Comparison of ENCODE assay signal across 19 cellular contexts in the genomic region with DNA sequence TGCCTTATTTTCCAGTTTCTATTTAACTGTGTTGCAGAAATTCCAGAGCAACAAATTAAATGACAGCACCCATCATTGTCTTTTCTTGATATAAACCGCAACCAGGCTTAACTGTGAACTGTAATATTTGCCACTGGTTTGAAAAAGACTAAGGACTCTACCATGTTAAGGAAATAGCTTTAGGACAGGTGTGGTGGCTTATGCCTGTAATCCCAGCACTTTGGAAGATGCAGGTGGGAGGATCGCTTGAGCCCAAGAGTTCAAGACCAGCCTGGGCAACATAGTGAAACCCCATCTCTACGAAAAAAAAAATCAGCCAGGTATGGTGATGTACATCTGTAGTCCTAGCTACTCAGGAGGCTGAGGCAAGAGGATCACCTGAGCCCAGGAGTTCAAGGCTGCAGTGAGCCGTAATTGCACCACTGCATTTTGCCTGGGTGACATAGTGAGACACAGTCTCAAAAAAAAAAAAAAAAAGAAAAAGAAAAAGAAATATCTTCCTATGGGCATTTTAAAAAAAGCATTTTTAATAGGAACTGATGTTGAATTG. TPM values are rescaled to one million over a fixed set of nuclear protein-coding genes. Genes with fewer than 3 reads are reported as not detected.
DNase-seq lines count a peak whose midpoint lies in the region; ATAC-seq, FAIRE-seq and TF ChIP-seq lines count a peak whose summit lies in the region.
"Had no signal": no experiment of that assay in that cellular context is flagged by ENCODE, and none has a peak within 500 bp of the region (broad histone marks: within the 10 kb centered on the region; RNA-seq: fewer than 3 reads in every experiment).

No MANE protein-coding gene starts in this region.

- POLR2A ChIA-PET in K562 (lab: Yijun Ruan, JAX) = interaction anchor here (0.7 to 15.8 kb wide), 5 partner anchors 5 to 50 kb away, joined by 3 to 245 read pairs (median 212); a partner anchor contains a TSS

- TF ChIP-seq POLR2A in K562 (conservative IDR thresholded peaks at IDR 0.05) (no peak), thyroid gland (IDR thresholded peaks at IDR 0.05) (no peak)

- H3K4me1 Mint-ChIP-seq in HFFc6 (ENCODE audit: low read depth) = peaks cover 19% of the 10 kb centered on the region
- H3K4me1 Mint-ChIP-seq in activated T-helper 17 cell treated with anti-CD3 and anti-CD28 coated beads, Interleukin-2, amount 50 U/mL, for 72 hours = no peaks in the 10 kb centered on the region

- H3K4me3 Mint-ChIP-seq in HFFc6 = no peak overlapping the region
- H3K4me3 Mint-ChIP-seq in activated T-helper 17 cell treated with anti-CD3 and anti-CD28 coated beads, Interleukin-2, amount 50 U/mL, for 72 hours = no peak overlapping the region
- H3K4me3 Mint-ChIP-seq: CD4-positive, alpha-beta memory T cell had no signal

- no peaks in the 10 kb centered on the region; the same call in 1 of the 2 replicates for H3K27me3 Mint-ChIP-seq in HFFc6 (ENCODE audit: insufficient read depth)
- no peaks in the 10 kb centered on the region for H3K27me3 Mint-ChIP-seq in activated T-helper 17 cell treated with anti-CD3 and anti-CD28 coated beads, Interleukin-2, amount 50 U/mL, for 72 hours
- H3K27me3 Mint-ChIP-seq: CD4-positive, alpha-beta memory T cell had no signal

- ATAC-seq in K562 = no peak
- no peak for ATAC-seq in GM19395 (IDR thresholded peaks at IDR 0.05; ENCODE audit: unreplicated experiment)
- no peak for ATAC-seq in HG03025 (IDR thresholded peaks at IDR 0.05; ENCODE audit: low FRiP score, unreplicated experiment)
- no peak for ATAC-seq in activated T-helper 17 cell treated with anti-CD3 and anti-CD28 coated beads, Interleukin-2, amount 50 U/mL, for 72 hours (replicated peaks)

- H3K9me3 ChIP-seq in K562 (replicated peaks; ENCODE audit: control insufficient read depth, insufficient read depth, low read depth, low read length) (no peaks in the 10 kb centered on the region), keratinocyte (ENCODE audit: control insufficient read depth, low read depth, low read length) (no peaks in the 10 kb centered on the region), thyroid gland (no peaks in the 10 kb centered on the region)

- H3K9ac ChIP-seq in K562 (ENCODE audit: insufficient read depth in 1 of 2, low read depth in 2 of 2, low read length in 2 of 2) (no peak overlapping the region), keratinocyte (ENCODE audit: control insufficient read depth, extremely low read depth, insufficient read depth, low read length) (no peak overlapping the region)
- H3K9ac ChIP-seq: GM23248 had no signal

- FAIRE-seq in K562 (lab: Jason Lieb, UNC) = no peak
- peak; percentile 17 for FAIRE-seq in keratinocyte (lab: Jason Lieb, UNC)
- FAIRE-seq: GM12892, H1 had no signal

- 95% methylated on average over 4 of the region's 4 CpGs for WGBS in K562 (ENCODE audit: insufficient coverage, low coverage, missing lambda C conversion rate)
- WGBS in thyroid gland, 2 donors = 95 to 98% methylated on average over 4 of the region's 4 CpGs

- no peak for TF ChIP-seq CTCF in HFFc6 (IDR thresholded peaks at IDR 0.05)
- no peak for TF ChIP-seq CTCF in K562 (IDR thresholded peaks at IDR 0.05 in 2 of 3, conservative IDR thresholded peaks at IDR 0.05 in 1 of 3; ENCODE audit: insufficient read depth in 2 of 3, low read depth in 1 of 3, low read length in 3 of 3)
- no peak for TF ChIP-seq CTCF in keratinocyte (optimal IDR thresholded peaks at IDR 0.05 in 1 of 3, IDR thresholded peaks at IDR 0.05 in 1 of 3, conservative IDR thresholded peaks at IDR 0.05 in 1 of 3; ENCODE audit: extremely low read depth in 1 of 3, insufficient read depth in 2 of 3, low read length in 3 of 3)
- TF ChIP-seq CTCF in thyroid gland (IDR thresholded peaks at IDR 0.05) = no peak

- H3K4me3 ChIP-seq in K562 (no peak overlapping the region), keratinocyte (ENCODE audit: control insufficient read depth in 2 of 3, extremely low read depth in 1 of 3, insufficient read depth in 2 of 3, low read depth in 1 of 3, low read length in 3 of 3) (no peak overlapping the region), thyroid gland (replicated peaks in 1 of 3) (no peak overlapping the region)
- H3K4me3 ChIP-seq: GM23248 had no signal

- H4K20me1 ChIP-seq in K562 (replicated peaks; ENCODE audit: control insufficient read depth, insufficient read depth, low read length) = peaks cover 2% of the 10 kb centered on the region; the same call in 1 of the 2 replicates
- H4K20me1 ChIP-seq in keratinocyte (ENCODE audit: control insufficient read depth, extremely low read depth, insufficient read depth, low read length) = no peaks in the 10 kb centered on the region

- H3K79me2 ChIP-seq in K562 (ENCODE audit: control insufficient read depth, insufficient read depth, low read length) (peaks cover 5% of the 10 kb centered on the region; the same call in 1 of the 3 replicates), keratinocyte (ENCODE audit: control insufficient read depth, insufficient read depth, low read length) (no peaks in the 10 kb centered on the region)

- H3K4me1 ChIP-seq in K562 (replicated peaks in 1 of 2; ENCODE audit: control insufficient read depth in 2 of 2, insufficient read depth in 2 of 2, low read length in 2 of 2) = peaks cover 24 to 25% of the 10 kb centered on the region in 2 experiments
- H3K4me1 ChIP-seq in keratinocyte (ENCODE audit: control insufficient read depth, extremely low read depth, insufficient read depth, low read length) = no peaks in the 10 kb centered on the region
- peaks cover 32 to 34% of the 10 kb centered on the region in 2 donors for H3K4me1 ChIP-seq in thyroid gland

- no peak for TF ChIP-seq EP300 in K562 (IDR thresholded peaks at IDR 0.05; ENCODE audit: low read length)

- in situ Hi-C loops in K562 (cut with MboI) = no loop called here

- dilution Hi-C loops in keratinocyte (cut with MboI; ENCODE audit: extremely low pct_ligation_motif_present, low sequenced_read_pairs) = no loop called here

- H3K4me2 ChIP-seq in K562 (ENCODE audit: insufficient read depth, low read length) (no peak overlapping the region), keratinocyte (ENCODE audit: control insufficient read depth, extremely low read depth, insufficient read depth, low read depth, low read length) (no peak overlapping the region)

- BruUV-seq in K562 (replicated peaks; lab: Mats Ljungman, UMichigan) = no TSS peak

- H3K36me3 ChIP-seq in K562 (ENCODE audit: control insufficient read depth, insufficient read depth, low read length) (peaks cover 94% of the 10 kb centered on the region), keratinocyte (ENCODE audit: control insufficient read depth in 2 of 2, extremely low read depth in 1 of 2, insufficient read depth in 2 of 2, low read length in 2 of 2) (peaks cover 29 to 36% of the 10 kb centered on the region in 2 experiments), thyroid gland (peaks cover 34 to 35% of the 10 kb centered on the region in 2 donors)

- H3K27ac ChIP-seq in K562 (ENCODE audit: extremely low read depth, low read depth, low read length) (no peak overlapping the region), keratinocyte (ENCODE audit: control insufficient read depth, insufficient read depth, low read length) (no peak overlapping the region), thyroid gland (peak overlapping the region in 2 of 3 donors; percentile 13 to 97)
- H3K27ac ChIP-seq: GM23248 had no signal

- TF ChIP-seq RAD21 in K562 (CRISPR knock-in tag; conservative IDR thresholded peaks at IDR 0.05 in 1 of 2, IDR thresholded peaks at IDR 0.05 in 1 of 2) = no peak

- no peaks in the 10 kb centered on the region for H3K27me3 ChIP-seq in K562 (ENCODE audit: control insufficient read depth in 2 of 2, insufficient read depth in 2 of 2, low read length in 2 of 2)
- H3K27me3 ChIP-seq in keratinocyte (ENCODE audit: control insufficient read depth, extremely low read depth, insufficient read depth, low read length) = no peaks in the 10 kb centered on the region
- no peaks in the 10 kb centered on the region for H3K27me3 ChIP-seq in thyroid gland

- H3K9me3 Mint-ChIP-seq in HFFc6 = no peaks in the 10 kb centered on the region
- no peaks in the 10 kb centered on the region for H3K9me3 Mint-ChIP-seq in activated T-helper 17 cell treated with anti-CD3 and anti-CD28 coated beads, Interleukin-2, amount 50 U/mL, for 72 hours

- peak overlapping the region; percentile 34; the same call in 1 of the 2 replicates for H3K27ac Mint-ChIP-seq in HFFc6
- H3K27ac Mint-ChIP-seq in activated T-helper 17 cell treated with anti-CD3 and anti-CD28 coated beads, Interleukin-2, amount 50 U/mL, for 72 hours = no peak overlapping the region

- H3K36me3 Mint-ChIP-seq in HFFc6 (ENCODE audit: low read depth) = peaks cover 21% of the 10 kb centered on the region
- peaks cover 95% of the 10 kb centered on the region for H3K36me3 Mint-ChIP-seq in activated T-helper 17 cell treated with anti-CD3 and anti-CD28 coated beads, Interleukin-2, amount 50 U/mL, for 72 hours (ENCODE audit: low read depth)

- CTCF ChIA-PET in K562 (lab: Yijun Ruan, JAX; ENCODE audit: low intra/inter-chr PET ratio) = no interaction called here

- H3K9me1 ChIP-seq in K562 (ENCODE audit: control insufficient read depth, insufficient read depth, low read length) (peaks cover 3% of the 10 kb centered on the region), keratinocyte (ENCODE audit: control insufficient read depth, extremely low read depth, insufficient read depth, low read length) (no peaks in the 10 kb centered on the region)

- intact Hi-C loops in K562 (cut with micrococcal nuclease) = loop anchor here (1.0 kb wide), 1 partner anchor 17 kb away; no protein-coding TSS in a partner anchor
- intact Hi-C loops in thyroid gland (cut with DNase I) = no loop called here

- DNase-seq in HFFc6 = no peak
- no peak for DNase-seq in K562 (ENCODE audit: extremely low read depth in 1 of 4, low spot score in 3 of 4)
- DNase-seq in keratinocyte (ENCODE audit: low read depth, low spot score) = no peak
- DNase-seq in thyroid gland = no peak
- no peak for DNase-seq in globus pallidus (ENCODE audit: low spot score)
- DNase-seq: C1 segment of cervical spinal cord; Calu3; CD4-positive, alpha-beta memory T cell; COR-L47; DMS53; DMS79 treated with DMSO at 0.1 percent for 48 hours; GF-D8; H7 had no signal

- H2AFZ ChIP-seq in K562 (ENCODE audit: low read depth, low read length) (no peak overlapping the region), keratinocyte (ENCODE audit: control insufficient read depth, low read length) (no peak overlapping the region)
- H2AFZ ChIP-seq: GM23248 had no signal

RNA-seq across cellular contexts. Expression of a gene that starts 28.8 kb away (rescaled TPM):
- 10 to 100 TPM; 26.6 to 30.8 (median 27.4) TPM for total RNA-seq in HFFc6 (2021; fragmentation: NEBNext Ultra II Directional; extraction: Animal tissue kit (Norgen Biotek cat#: 25700))
- total RNA-seq in K562 (2011; cell fraction: chromatin; rRNA removed; ENCODE audit: low replicate concordance) = 103 and 120 TPM in 2 replicates
- total RNA-seq in K562 (2011; cell fraction: nucleolus; rRNA removed) = 79.7 and 81.6 TPM in 2 replicates
- 66.5 and 67.1 TPM in 2 replicates for total RNA-seq in K562 (2011; cell fraction: nucleoplasm; rRNA removed)
- 58.3 and 70.6 TPM in 2 replicates for total RNA-seq in K562 (2014; rRNA removed)
- total RNA-seq in K562 (2014; rRNA removed; fragmentation: Illumina TruSeq; extraction: Trizol) = 53.9 and 54.0 TPM in 2 replicates
- total RNA-seq in K562 (2015; rRNA removed; fragmentation: Illumina TruSeq; extraction: Trizol) = 57.5 and 58.4 TPM in 2 replicates
- total RNA-seq in K562 (2021) = 115 and 132 TPM in 2 replicates
- 71.7 and 82.2 TPM in 2 replicates for polyA plus RNA-seq in K562 (2011; rRNA removed)
- 105 and 109 TPM in 2 replicates for polyA plus RNA-seq in K562 (2011; cell fraction: cytosol; rRNA removed)
- 104 and 124 TPM in 2 replicates for polyA plus RNA-seq in K562 (2011; cell fraction: nucleus; rRNA removed)
- 91.6 and 91.8 TPM in 2 replicates for polyA plus RNA-seq in K562 (2012)
- 106 and 114 TPM in 2 replicates for polyA plus RNA-seq in K562 (2014; fragmentation: Illumina TruSeq; extraction: Trizol)
- 1 to 10 TPM in 1 of 2 experiments, under 1 TPM in 1; 0.96 to 1.2 TPM for polyA plus RNA-seq in K562 (2014; fragmentation: Nextera tagmentation; extraction: Ambion mirVana)
- polyA plus RNA-seq in K562 (2014; rRNA removed) = 80.0 and 80.8 TPM in 2 replicates
- 93.7 and 126 TPM in 2 replicates for polyA minus RNA-seq in K562 (2011; rRNA and poly(A)+ RNA removed)
- polyA minus RNA-seq in K562 (2011; cell fraction: cytosol; rRNA and poly(A)+ RNA removed) = 65.3 and 93.4 TPM in 2 replicates
- 30.3 and 61.3 TPM in 2 replicates for polyA minus RNA-seq in K562 (2011; cell fraction: nucleus; rRNA and poly(A)+ RNA removed)
- polyA plus RNA-seq in keratinocyte = 16.1 to 25.5 TPM (median 16.7 TPM) in 3 replicates
- 3.6 TPM for polyA plus RNA-seq in keratinocyte (2011; ENCODE audit: low read depth)
- polyA plus RNA-seq in keratinocyte (2011; cell fraction: cytosol; rRNA removed) = 17.6 and 21.9 TPM in 2 replicates
- polyA plus RNA-seq in keratinocyte (2011; cell fraction: nucleus; rRNA removed) = 22.3 and 25.2 TPM in 2 replicates
- polyA plus RNA-seq in keratinocyte (2012; ENCODE audit: low replicate concordance) = 9.7 and 22.8 TPM in 2 replicates
- 20.6 to 44.9 TPM (median 25.0 TPM) in 3 replicates for polyA minus RNA-seq in keratinocyte
- 19.4 TPM for polyA minus RNA-seq in keratinocyte (2011; cell fraction: cytosol; rRNA and poly(A)+ RNA removed)
- 13.0 and 19.4 TPM in 2 replicates for polyA minus RNA-seq in keratinocyte (2011; cell fraction: nucleus; rRNA and poly(A)+ RNA removed)
- 100 to 1,000 TPM in 2 of 4 donors, 10 to 100 TPM in 2; 63.8 to 139 (median 107) TPM for total RNA-seq in thyroid gland
- total RNA-seq in activated T-helper 17 cell treated with anti-CD3 and anti-CD28 coated beads, Interleukin-2, amount 50 U/mL, for 72 hours = 10 to 100 TPM; 21.4 to 45.6 TPM

RNA-seq across cellular contexts. Expression of a gene that starts 29.6 kb away (rescaled TPM):
- total RNA-seq in HFFc6 (2021; fragmentation: NEBNext Ultra II Directional; extraction: Animal tissue kit (Norgen Biotek cat#: 25700)) = 10 to 100 TPM; 44.6 to 52.6 (median 47.5) TPM
- total RNA-seq in K562 (2011; cell fraction: chromatin; rRNA removed; ENCODE audit: low replicate concordance) = 13.9 and 26.1 TPM in 2 replicates
- 29.0 and 32.5 TPM in 2 replicates for total RNA-seq in K562 (2011; cell fraction: nucleolus; rRNA removed)
- 25.1 and 32.0 TPM in 2 replicates for total RNA-seq in K562 (2011; cell fraction: nucleoplasm; rRNA removed)
- total RNA-seq in K562 (2014; rRNA removed) (160 and 182 TPM in 2 replicates), K562 (2014; rRNA removed; fragmentation: Illumina TruSeq; extraction: Trizol) (208 and 209 TPM in 2 replicates), K562 (2015; rRNA removed; fragmentation: Illumina TruSeq; extraction: Trizol) (181 and 198 TPM in 2 replicates), K562 (2021) (132 and 144 TPM in 2 replicates), thyroid gland (10 to 100 TPM; 37.5 to 69.3 (median 48.7) TPM)
- polyA plus RNA-seq in K562 (2011; rRNA removed) (175 and 219 TPM in 2 replicates), K562 (2014; fragmentation: Illumina TruSeq; extraction: Trizol) (197 and 237 TPM in 2 replicates), K562 (2014; fragmentation: Nextera tagmentation; extraction: Ambion mirVana) (100 to 1,000 TPM; 601 to 652 TPM), K562 (2014; rRNA removed) (223 TPM in 2 replicates), keratinocyte (37.7 to 48.8 TPM (median 46.3 TPM) in 3 replicates)
- polyA plus RNA-seq in K562 (2011; cell fraction: cytosol; rRNA removed) = 88.3 and 113 TPM in 2 replicates
- polyA plus RNA-seq in K562 (2011; cell fraction: nucleus; rRNA removed) = 34.6 and 66.5 TPM in 2 replicates
- polyA plus RNA-seq in K562 (2012) = 159 TPM in 2 replicates
- polyA minus RNA-seq in K562 (2011; rRNA and poly(A)+ RNA removed) = 52.5 and 73.2 TPM in 2 replicates
- 31.3 and 34.3 TPM in 2 replicates for polyA minus RNA-seq in K562 (2011; cell fraction: cytosol; rRNA and poly(A)+ RNA removed)
- polyA minus RNA-seq in K562 (2011; cell fraction: nucleus; rRNA and poly(A)+ RNA removed) = 12.0 and 31.3 TPM in 2 replicates
- 24.1 TPM for polyA plus RNA-seq in keratinocyte (2011; ENCODE audit: low read depth)
- 38.2 and 57.6 TPM in 2 replicates for polyA plus RNA-seq in keratinocyte (2011; cell fraction: cytosol; rRNA removed)
- 16.1 and 17.9 TPM in 2 replicates for polyA plus RNA-seq in keratinocyte (2011; cell fraction: nucleus; rRNA removed)
- 31.2 and 46.6 TPM in 2 replicates for polyA plus RNA-seq in keratinocyte (2012; ENCODE audit: low replicate concordance)
- polyA minus RNA-seq in keratinocyte = 8.9 to 14.4 TPM (median 12.8 TPM) in 3 replicates
- 14.6 TPM for polyA minus RNA-seq in keratinocyte (2011; cell fraction: cytosol; rRNA and poly(A)+ RNA removed)
- polyA minus RNA-seq in keratinocyte (2011; cell fraction: nucleus; rRNA and poly(A)+ RNA removed) = 2.6 and 4.3 TPM in 2 replicates
- 10 to 100 TPM; 11.8 to 25.7 TPM for total RNA-seq in activated T-helper 17 cell treated with anti-CD3 and anti-CD28 coated beads, Interleukin-2, amount 50 U/mL, for 72 hours

RNA-seq across cellular contexts. Expression of a gene that starts 44.8 kb away (rescaled TPM):
- total RNA-seq in HFFc6 (2021; fragmentation: NEBNext Ultra II Directional; extraction: Animal tissue kit (Norgen Biotek cat#: 25700)) = 10 to 100 TPM; 11.2 to 12.7 (median 12.2) TPM
- total RNA-seq in K562 (2011; cell fraction: chromatin; rRNA removed; ENCODE audit: low replicate concordance) = 119 and 122 TPM in 2 replicates
- total RNA-seq in K562 (2011; cell fraction: nucleolus; rRNA removed) = 71.8 and 76.0 TPM in 2 replicates
- 107 and 142 TPM in 2 replicates for total RNA-seq in K562 (2011; cell fraction: nucleoplasm; rRNA removed)
- total RNA-seq in K562 (2014; rRNA removed) (94.7 and 124 TPM in 2 replicates), K562 (2014; rRNA removed; fragmentation: Illumina TruSeq; extraction: Trizol) (57.2 and 59.5 TPM in 2 replicates), K562 (2015; rRNA removed; fragmentation: Illumina TruSeq; extraction: Trizol) (61.3 and 63.2 TPM in 2 replicates), K562 (2021) (66.8 and 68.0 TPM in 2 replicates), thyroid gland (10 to 100 TPM; 66.9 to 90.0 (median 83.1) TPM)
- polyA plus RNA-seq in K562 (2011; rRNA removed) (139 and 244 TPM in 2 replicates), K562 (2014; fragmentation: Illumina TruSeq; extraction: Trizol) (68.6 and 73.5 TPM in 2 replicates), K562 (2014; fragmentation: Nextera tagmentation; extraction: Ambion mirVana) (10 to 100 TPM; 20.4 to 25.9 TPM), K562 (2014; rRNA removed) (112 and 121 TPM in 2 replicates), keratinocyte (9.1 to 13.8 TPM (median 12.3 TPM) in 3 replicates)
- 164 and 257 TPM in 2 replicates for polyA plus RNA-seq in K562 (2011; cell fraction: cytosol; rRNA removed)
- polyA plus RNA-seq in K562 (2011; cell fraction: nucleus; rRNA removed) = 71.0 and 99.7 TPM in 2 replicates
- polyA plus RNA-seq in K562 (2012) = 87.8 and 120 TPM in 2 replicates
- 116 and 185 TPM in 2 replicates for polyA minus RNA-seq in K562 (2011; rRNA and poly(A)+ RNA removed)
- 49.4 and 80.5 TPM in 2 replicates for polyA minus RNA-seq in K562 (2011; cell fraction: cytosol; rRNA and poly(A)+ RNA removed)
- 24.9 and 58.9 TPM in 2 replicates for polyA minus RNA-seq in K562 (2011; cell fraction: nucleus; rRNA and poly(A)+ RNA removed)
- 9.9 TPM for polyA plus RNA-seq in keratinocyte (2011; ENCODE audit: low read depth)
- 11.2 and 12.8 TPM in 2 replicates for polyA plus RNA-seq in keratinocyte (2011; cell fraction: cytosol; rRNA removed)
- polyA plus RNA-seq in keratinocyte (2011; cell fraction: nucleus; rRNA removed) = 7.6 and 8.0 TPM in 2 replicates
- polyA plus RNA-seq in keratinocyte (2012; ENCODE audit: low replicate concordance) = 11.6 and 13.7 TPM in 2 replicates
- polyA minus RNA-seq in keratinocyte = 11.9 to 21.6 TPM (median 17.3 TPM) in 3 replicates
- 12.9 TPM for polyA minus RNA-seq in keratinocyte (2011; cell fraction: cytosol; rRNA and poly(A)+ RNA removed)
- 2.1 and 5.8 TPM in 2 replicates for polyA minus RNA-seq in keratinocyte (2011; cell fraction: nucleus; rRNA and poly(A)+ RNA removed)
- 10 to 100 TPM; 18.6 to 21.7 TPM for total RNA-seq in activated T-helper 17 cell treated with anti-CD3 and anti-CD28 coated beads, Interleukin-2, amount 50 U/mL, for 72 hours

Comparison
In these comparisons a context has a peak if more than half of its experiments do, and no peak if none do; other contexts are left out.
1. H3K27ac ChIP-seq: peak in thyroid gland (2 of 3); none in K562 (single experiment) and keratinocyte (single experiment).